Comparison of ENCODE assay signal across 12 cellular contexts in the genomic region with DNA sequence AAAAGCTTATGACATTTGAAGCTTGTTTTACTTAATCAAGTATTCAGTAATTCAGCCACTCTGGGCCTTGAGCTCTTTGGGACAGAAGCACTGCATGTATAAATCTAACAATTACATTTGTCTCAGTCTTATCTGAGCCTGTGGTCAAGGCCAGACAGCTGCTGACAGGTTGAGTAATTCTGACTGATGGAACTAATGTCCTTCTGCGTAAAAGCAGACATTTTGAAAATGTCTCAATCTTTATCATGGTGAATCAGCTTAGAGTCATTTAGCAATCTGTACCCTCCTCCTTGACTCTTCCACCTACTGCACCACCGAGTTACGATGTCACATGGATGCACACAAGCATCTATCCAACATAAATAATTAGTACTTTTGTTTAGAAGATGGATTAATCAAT.
DNase-seq lines count a peak whose midpoint lies in the region; ATAC-seq lines count a peak whose summit lies in the region.
"Had no signal": no experiment of that assay in that cellular context is flagged by ENCODE, and none has a peak within 500 bp of the region (broad histone marks: within the 10 kb centered on the region; RNA-seq: fewer than 3 reads in every experiment).

No MANE protein-coding gene starts in this region.

- no peak overlapping the region for H3K9ac ChIP-seq in adipocyte (ENCODE audit: low read length)

- DNase-seq in AG20443 (ENCODE audit: low spot score), result peak; percentile 22
- DNase-seq in KBM-7, result peak; percentile 21
- DNase-seq in adipocyte (ENCODE audit: low read depth), result peak; percentile 29
- peak; percentile 99 for DNase-seq in iris pigment epithelial cell (ENCODE audit: low read depth)
- no peak for DNase-seq in activated T-cell treated with anti-CD3 and anti-CD28 coated beads, Interleukin-2, amount 50 U/mL, for 4 hours
- DNase-seq: NCI-H1417 treated with DMSO at 0.1 percent for 48 hours; stimulated activated CD4-positive, alpha-beta T cell treated with anti-CD3 and anti-CD28 coated beads, Interleukin-2, amount 100 ng/mL, for 24 hours; T-helper 1 cell had no signal

- H3K36me3 Mint-ChIP-seq in activated T-cell treated with anti-CD3 and anti-CD28 coated beads, Interleukin-2, amount 50 U/mL, for 4 hours (ENCODE audit: insufficient read depth), result no peaks in the 10 kb centered on the region

- H3K4me3 Mint-ChIP-seq in activated T-cell treated with anti-CD3 and anti-CD28 coated beads, Interleukin-2, amount 50 U/mL, for 4 hours, result no peak overlapping the region
- H3K4me3 Mint-ChIP-seq: brain had no signal

- H3K4me1 ChIP-seq in adipocyte (ENCODE audit: control insufficient read depth, insufficient read depth, low read length), result peaks cover 6% of the 10 kb centered on the region

- peaks cover 59% of the 10 kb centered on the region for H3K27me3 ChIP-seq in adipocyte (replicated peaks; ENCODE audit: control insufficient read depth, insufficient read depth, low read length)

- H3K4me3 ChIP-seq in adipocyte (ENCODE audit: low read length), result no peak overlapping the region

- no peaks in the 10 kb centered on the region for H3K9me3 ChIP-seq in adipocyte (ENCODE audit: control insufficient read depth, low read length)

- no peaks in the 10 kb centered on the region for H3K9me3 Mint-ChIP-seq in activated T-cell treated with anti-CD3 and anti-CD28 coated beads, Interleukin-2, amount 50 U/mL, for 4 hours

- in situ Hi-C loops in KBM-7 (cut with MboI; ENCODE audit: low pct_unique_long_range_greater_than_20kb, low sequenced_read_pairs), result no loop called here

- ATAC-seq in HG03045 (IDR thresholded peaks at IDR 0.05; ENCODE audit: unreplicated experiment), result no peak
- ATAC-seq in esophagus mucosa, result no peak
- ATAC-seq in activated T-cell treated with anti-CD3 and anti-CD28 coated beads, Interleukin-2, amount 50 U/mL, for 4 hours, result no peak
- no peak for ATAC-seq in GM18867 (IDR thresholded peaks at IDR 0.05; ENCODE audit: unreplicated experiment)

- no peaks in the 10 kb centered on the region for H3K27me3 Mint-ChIP-seq in activated T-cell treated with anti-CD3 and anti-CD28 coated beads, Interleukin-2, amount 50 U/mL, for 4 hours (ENCODE audit: low read depth)
- H3K27me3 Mint-ChIP-seq: brain had no signal

- H3K4me1 Mint-ChIP-seq in activated T-cell treated with anti-CD3 and anti-CD28 coated beads, Interleukin-2, amount 50 U/mL, for 4 hours (ENCODE audit: low read depth), result no peaks in the 10 kb centered on the region

- no peaks in the 10 kb centered on the region for H3K36me3 ChIP-seq in adipocyte (ENCODE audit: control insufficient read depth, insufficient read depth, low read length, severe bottlenecking)
